15 cellular contexts compared by ENCODE assay signal in the genomic region with DNA sequence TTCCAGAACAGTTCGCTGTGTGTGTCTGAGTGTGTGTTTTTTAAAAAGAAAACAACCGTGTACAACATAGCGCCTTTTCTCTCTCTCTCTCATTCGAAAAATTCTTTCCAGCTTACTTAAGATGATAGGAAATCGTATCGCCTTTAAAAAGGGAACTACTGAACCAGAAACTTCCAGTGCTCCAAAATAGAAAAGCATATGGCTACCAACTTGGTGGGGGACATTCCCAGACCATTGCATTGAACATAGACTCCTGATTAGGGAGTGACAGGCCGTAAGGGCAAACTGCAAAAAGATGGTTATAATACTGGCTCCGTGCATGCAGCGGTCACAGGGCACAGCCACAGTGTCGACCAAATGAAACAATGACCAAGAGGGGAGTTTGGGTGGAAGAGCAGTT.
DNase-seq lines count a peak whose midpoint lies in the region; ATAC-seq and TF ChIP-seq lines count a peak whose summit lies in the region.
"Had no signal": no experiment of that assay in that cellular context is flagged by ENCODE, and none has a peak within 500 bp of the region (broad histone marks: within the 10 kb centered on the region; RNA-seq: fewer than 3 reads in every experiment).

No MANE protein-coding gene starts in this region.

- TF ChIP-seq EP300 in esophagus muscularis mucosa (IDR thresholded peaks at IDR 0.05) = no peak

- no peak overlapping the region for H3K4me3 ChIP-seq in GM23338
- no peak overlapping the region for H3K4me3 ChIP-seq in neural progenitor cell
- H3K4me3 ChIP-seq in esophagus muscularis mucosa = no peak overlapping the region
- H3K4me3 ChIP-seq: GM12878, K562 had no signal

- no peak for TF ChIP-seq POLR2A in esophagus muscularis mucosa (IDR thresholded peaks at IDR 0.05; ENCODE audit: low read depth)

- H2AFZ ChIP-seq in GM23338 = peak overlapping the region; percentile 81
- no peak overlapping the region for H2AFZ ChIP-seq in neural progenitor cell (replicated peaks)

- in situ Hi-C loops in ACHN (cut with HindIII; ENCODE audit: low pct_ligation_motif_present, low pct_unique_long_range_greater_than_20kb, low sequenced_read_pairs) = no loop called here

- 0 out of 2 replicates have a peak, but pooled peaks cover 6% of the 10 kb centered on the region for H3K9me2 ChIP-seq in GM23338 (ENCODE audit: insufficient read depth)

- TF ChIP-seq CTCF in GM23338 (conservative IDR thresholded peaks at IDR 0.05; ENCODE audit: low read depth in 2 of 2) (no peak), neural progenitor cell (IDR thresholded peaks at IDR 0.05) (no peak), esophagus muscularis mucosa (IDR thresholded peaks at IDR 0.05) (no peak)

- H3K9me3 ChIP-seq in neural progenitor cell (ENCODE audit: low read depth) (no peaks in the 10 kb centered on the region), esophagus muscularis mucosa (no peaks in the 10 kb centered on the region)

- WGBS in esophagus muscularis mucosa = 75% methylated on average over 10 of the region's 10 CpGs

- H3K27me3 Mint-ChIP-seq in GM23338 (ENCODE audit: insufficient read depth, low read depth, poor library complexity) (peaks cover 2% of the 10 kb centered on the region), neural progenitor cell (ENCODE audit: insufficient read depth, low read depth) (peaks cover 27% of the 10 kb centered on the region)

- H3K36me3 ChIP-seq in GM23338 (ENCODE audit: insufficient read depth) = no peaks in the 10 kb centered on the region
- H3K36me3 ChIP-seq in neural progenitor cell = no peaks in the 10 kb centered on the region
- no peaks in the 10 kb centered on the region for H3K36me3 ChIP-seq in esophagus muscularis mucosa

- no peaks in the 10 kb centered on the region for H4K20me1 ChIP-seq in GM23338 (replicated peaks; ENCODE audit: insufficient read depth)
- no peaks in the 10 kb centered on the region for H4K20me1 ChIP-seq in neural progenitor cell (ENCODE audit: low read depth)

- H3K4me1 Mint-ChIP-seq in GM23338 (peaks cover 24% of the 10 kb centered on the region), neural progenitor cell (peaks cover 70% of the 10 kb centered on the region)

- ATAC-seq in GM23338 (no peak), GM18511 (IDR thresholded peaks at IDR 0.05; ENCODE audit: unreplicated experiment) (no peak)
- ATAC-seq: GM12878, HCT116, K562 had no signal

- no peaks in the 10 kb centered on the region for H3F3A ChIP-seq in GM23338 (replicated peaks; ENCODE audit: low read depth)
- H3F3A ChIP-seq in neural progenitor cell (ENCODE audit: low read depth) = peaks cover 17% of the 10 kb centered on the region

- no peaks in the 10 kb centered on the region for H3K9me3 Mint-ChIP-seq in GM23338
- no peaks in the 10 kb centered on the region for H3K9me3 Mint-ChIP-seq in neural progenitor cell
- H3K9me3 Mint-ChIP-seq: CD4-positive, alpha-beta T cell; HFFc6 had no signal

- DNase-seq in GM23338 (ENCODE audit: low spot score) (no peak), cerebellar cortex (ENCODE audit: low spot score) (peak; percentile 87), neural progenitor cell (ENCODE audit: low spot score) (no peak), esophagus muscularis mucosa (ENCODE audit: extremely low spot score) (no peak), ACHN (no peak)
- DNase-seq: CD4-positive, alpha-beta T cell; DMS153; DMS79; HFFc6; IMR-90 had no signal

- H3K9ac ChIP-seq in neural progenitor cell = no peak overlapping the region

- H3K4me1 ChIP-seq in GM23338 (ENCODE audit: insufficient read depth) (peaks cover 10% of the 10 kb centered on the region; the same call in 1 of the 2 replicates), neural progenitor cell (peaks cover 50% of the 10 kb centered on the region), esophagus muscularis mucosa (peaks cover 0 to under 1% (median 0%) of the 10 kb centered on the region in 4 donors)

- no peaks in the 10 kb centered on the region for H3K27me3 ChIP-seq in GM23338 (ENCODE audit: insufficient read depth)
- no peaks in the 10 kb centered on the region for H3K27me3 ChIP-seq in neural progenitor cell
- H3K27me3 ChIP-seq in esophagus muscularis mucosa = no peaks in the 10 kb centered on the region

- no peaks in the 10 kb centered on the region for H3K36me3 Mint-ChIP-seq in GM23338 (ENCODE audit: low read depth)
- peaks cover 2% of the 10 kb centered on the region for H3K36me3 Mint-ChIP-seq in neural progenitor cell

- H3K4me3 Mint-ChIP-seq in GM23338 (no peak overlapping the region), neural progenitor cell (peak overlapping the region; percentile 6)
- H3K4me3 Mint-ChIP-seq: CD4-positive, alpha-beta T cell; HFFc6 had no signal

- intact Hi-C loops in esophagus muscularis mucosa (cut with DNase I) = no loop called here

- no peaks in the 10 kb centered on the region for H3K79me2 ChIP-seq in GM23338 (replicated peaks; ENCODE audit: insufficient read depth)
- no peaks in the 10 kb centered on the region for H3K79me2 ChIP-seq in neural progenitor cell (ENCODE audit: low read depth)

- no peak overlapping the region for H3K27ac ChIP-seq in GM23338 (ENCODE audit: low read depth)
- H3K27ac ChIP-seq in neural progenitor cell = no peak overlapping the region
- no peak overlapping the region for H3K27ac ChIP-seq in esophagus muscularis mucosa (replicated peaks in 1 of 4)
- H3K27ac ChIP-seq: C4-2B had no signal

- H3K4me2 ChIP-seq in GM23338 = no peak overlapping the region
- peak overlapping the region; percentile 19 for H3K4me2 ChIP-seq in neural progenitor cell

- H3K27ac Mint-ChIP-seq in GM23338 = no peak overlapping the region
- H3K27ac Mint-ChIP-seq in neural progenitor cell = peak overlapping the region; percentile 34
- H3K27ac Mint-ChIP-seq: CD4-positive, alpha-beta T cell; HFFc6 had no signal

TF ChIP-seq in GM23338, 12 proteins besides CTCF, POLR2A, EP300 and RAD21 (continues in another document):
- TF ChIP-seq, protein P1, sequence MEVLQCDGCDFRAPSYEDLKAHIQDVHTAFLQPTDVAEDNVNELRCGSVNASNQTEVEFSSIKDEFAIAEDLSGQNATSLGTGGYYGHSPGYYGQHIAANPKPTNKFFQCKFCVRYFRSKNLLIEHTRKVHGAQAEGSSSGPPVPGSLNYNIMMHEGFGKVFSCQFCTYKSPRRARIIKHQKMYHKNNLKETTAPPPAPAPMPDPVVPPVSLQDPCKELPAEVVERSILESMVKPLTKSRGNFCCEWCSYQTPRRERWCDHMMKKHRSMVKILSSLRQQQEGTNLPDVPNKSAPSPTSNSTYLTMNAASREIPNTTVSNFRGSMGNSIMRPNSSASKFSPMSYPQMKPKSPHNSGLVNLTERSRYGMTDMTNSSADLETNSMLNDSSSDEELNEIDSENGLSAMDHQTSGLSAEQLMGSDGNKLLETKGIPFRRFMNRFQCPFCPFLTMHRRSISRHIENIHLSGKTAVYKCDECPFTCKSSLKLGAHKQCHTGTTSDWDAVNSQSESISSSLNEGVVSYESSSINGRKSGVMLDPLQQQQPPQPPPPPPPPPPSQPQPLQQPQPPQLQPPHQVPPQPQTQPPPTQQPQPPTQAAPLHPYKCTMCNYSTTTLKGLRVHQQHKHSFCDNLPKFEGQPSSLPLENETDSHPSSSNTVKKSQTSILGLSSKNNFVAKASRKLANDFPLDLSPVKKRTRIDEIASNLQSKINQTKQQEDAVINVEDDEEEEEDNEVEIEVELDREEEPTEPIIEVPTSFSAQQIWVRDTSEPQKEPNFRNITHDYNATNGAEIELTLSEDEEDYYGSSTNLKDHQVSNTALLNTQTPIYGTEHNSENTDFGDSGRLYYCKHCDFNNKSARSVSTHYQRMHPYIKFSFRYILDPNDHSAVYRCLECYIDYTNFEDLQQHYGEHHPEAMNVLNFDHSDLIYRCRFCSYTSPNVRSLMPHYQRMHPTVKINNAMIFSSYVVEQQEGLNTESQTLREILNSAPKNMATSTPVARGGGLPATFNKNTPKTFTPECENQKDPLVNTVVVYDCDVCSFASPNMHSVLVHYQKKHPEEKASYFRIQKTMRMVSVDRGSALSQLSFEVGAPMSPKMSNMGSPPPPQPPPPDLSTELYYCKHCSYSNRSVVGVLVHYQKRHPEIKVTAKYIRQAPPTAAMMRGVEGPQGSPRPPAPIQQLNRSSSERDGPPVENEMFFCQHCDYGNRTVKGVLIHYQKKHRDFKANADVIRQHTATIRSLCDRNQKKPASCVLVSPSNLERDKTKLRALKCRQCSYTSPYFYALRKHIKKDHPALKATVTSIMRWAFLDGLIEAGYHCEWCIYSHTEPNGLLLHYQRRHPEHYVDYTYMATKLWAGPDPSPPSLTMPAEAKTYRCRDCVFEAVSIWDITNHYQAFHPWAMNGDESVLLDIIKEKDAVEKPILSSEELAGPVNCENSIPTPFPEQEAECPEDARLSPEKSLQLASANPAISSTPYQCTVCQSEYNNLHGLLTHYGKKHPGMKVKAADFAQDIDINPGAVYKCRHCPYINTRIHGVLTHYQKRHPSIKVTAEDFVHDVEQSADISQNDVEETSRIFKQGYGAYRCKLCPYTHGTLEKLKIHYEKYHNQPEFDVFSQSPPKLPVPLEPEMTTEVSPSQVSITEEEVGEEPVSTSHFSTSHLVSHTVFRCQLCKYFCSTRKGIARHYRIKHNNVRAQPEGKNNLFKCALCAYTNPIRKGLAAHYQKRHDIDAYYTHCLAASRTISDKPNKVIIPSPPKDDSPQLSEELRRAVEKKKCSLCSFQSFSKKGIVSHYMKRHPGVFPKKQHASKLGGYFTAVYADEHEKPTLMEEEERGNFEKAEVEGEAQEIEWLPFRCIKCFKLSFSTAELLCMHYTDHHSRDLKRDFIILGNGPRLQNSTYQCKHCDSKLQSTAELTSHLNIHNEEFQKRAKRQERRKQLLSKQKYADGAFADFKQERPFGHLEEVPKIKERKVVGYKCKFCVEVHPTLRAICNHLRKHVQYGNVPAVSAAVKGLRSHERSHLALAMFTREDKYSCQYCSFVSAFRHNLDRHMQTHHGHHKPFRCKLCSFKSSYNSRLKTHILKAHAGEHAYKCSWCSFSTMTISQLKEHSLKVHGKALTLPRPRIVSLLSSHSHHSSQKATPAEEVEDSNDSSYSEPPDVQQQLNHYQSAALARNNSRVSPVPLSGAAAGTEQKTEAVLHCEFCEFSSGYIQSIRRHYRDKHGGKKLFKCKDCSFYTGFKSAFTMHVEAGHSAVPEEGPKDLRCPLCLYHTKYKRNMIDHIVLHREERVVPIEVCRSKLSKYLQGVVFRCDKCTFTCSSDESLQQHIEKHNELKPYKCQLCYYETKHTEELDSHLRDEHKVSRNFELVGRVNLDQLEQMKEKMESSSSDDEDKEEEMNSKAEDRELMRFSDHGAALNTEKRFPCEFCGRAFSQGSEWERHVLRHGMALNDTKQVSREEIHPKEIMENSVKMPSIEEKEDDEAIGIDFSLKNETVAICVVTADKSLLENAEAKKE (CRISPR knock-in tag; IDR thresholded peaks at IDR 0.05) = no peak
